1 cellular context compared by ENCODE assay signal in the genomic region with DNA sequence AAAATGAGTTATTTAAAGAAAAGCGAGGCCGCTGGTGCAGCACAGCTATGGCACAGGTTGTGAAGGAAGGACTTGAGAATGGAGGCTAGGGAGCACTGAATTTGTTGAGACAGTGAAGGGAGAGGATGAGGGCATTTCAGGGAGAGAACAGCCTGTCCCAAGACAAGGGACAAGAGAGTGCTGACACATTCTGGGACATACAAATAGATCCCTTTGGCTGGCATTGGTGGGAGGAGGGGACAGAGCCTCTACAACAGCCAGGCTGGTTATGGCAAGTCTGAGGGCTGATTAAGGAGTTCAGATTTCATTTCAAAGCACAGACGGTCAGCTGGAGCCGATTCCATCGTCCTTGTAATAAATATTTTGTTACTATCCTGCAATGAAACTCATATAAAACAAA.
TF ChIP-seq lines count a peak whose summit lies in the region.

No MANE protein-coding gene starts in this region.

TF ChIP-seq in GM12878, 131 proteins besides CTCF, POLR2A, EP300 and RAD21:
- TF ChIP-seq POLR2AphosphoS5 (IDR thresholded peaks at IDR 0.05; ENCODE audit: low read length): no peak
- no peak for TF ChIP-seq EZH2 (IDR thresholded peaks at IDR 0.05; ENCODE audit: borderline replicate concordance, control insufficient read depth, low read depth, low read length)
- TF ChIP-seq, protein P1, sequence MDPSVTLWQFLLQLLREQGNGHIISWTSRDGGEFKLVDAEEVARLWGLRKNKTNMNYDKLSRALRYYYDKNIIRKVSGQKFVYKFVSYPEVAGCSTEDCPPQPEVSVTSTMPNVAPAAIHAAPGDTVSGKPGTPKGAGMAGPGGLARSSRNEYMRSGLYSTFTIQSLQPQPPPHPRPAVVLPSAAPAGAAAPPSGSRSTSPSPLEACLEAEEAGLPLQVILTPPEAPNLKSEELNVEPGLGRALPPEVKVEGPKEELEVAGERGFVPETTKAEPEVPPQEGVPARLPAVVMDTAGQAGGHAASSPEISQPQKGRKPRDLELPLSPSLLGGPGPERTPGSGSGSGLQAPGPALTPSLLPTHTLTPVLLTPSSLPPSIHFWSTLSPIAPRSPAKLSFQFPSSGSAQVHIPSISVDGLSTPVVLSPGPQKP (IDR thresholded peaks at IDR 0.05; ENCODE audit: low read depth, low read length): no peak
- TF ChIP-seq IKZF2 (IDR thresholded peaks at IDR 0.05): no peak
- TF ChIP-seq IKZF1 (conservative IDR thresholded peaks at IDR 0.05): no peak
- TF ChIP-seq GATAD2B (conservative IDR thresholded peaks at IDR 0.05; ENCODE audit: low read depth): no peak
- TF ChIP-seq TCF12 (IDR thresholded peaks at IDR 0.05; ENCODE audit: low read depth, low read length): no peak
- no peak for TF ChIP-seq HDAC2 (IDR thresholded peaks at IDR 0.05)
- TF ChIP-seq, protein P2, sequence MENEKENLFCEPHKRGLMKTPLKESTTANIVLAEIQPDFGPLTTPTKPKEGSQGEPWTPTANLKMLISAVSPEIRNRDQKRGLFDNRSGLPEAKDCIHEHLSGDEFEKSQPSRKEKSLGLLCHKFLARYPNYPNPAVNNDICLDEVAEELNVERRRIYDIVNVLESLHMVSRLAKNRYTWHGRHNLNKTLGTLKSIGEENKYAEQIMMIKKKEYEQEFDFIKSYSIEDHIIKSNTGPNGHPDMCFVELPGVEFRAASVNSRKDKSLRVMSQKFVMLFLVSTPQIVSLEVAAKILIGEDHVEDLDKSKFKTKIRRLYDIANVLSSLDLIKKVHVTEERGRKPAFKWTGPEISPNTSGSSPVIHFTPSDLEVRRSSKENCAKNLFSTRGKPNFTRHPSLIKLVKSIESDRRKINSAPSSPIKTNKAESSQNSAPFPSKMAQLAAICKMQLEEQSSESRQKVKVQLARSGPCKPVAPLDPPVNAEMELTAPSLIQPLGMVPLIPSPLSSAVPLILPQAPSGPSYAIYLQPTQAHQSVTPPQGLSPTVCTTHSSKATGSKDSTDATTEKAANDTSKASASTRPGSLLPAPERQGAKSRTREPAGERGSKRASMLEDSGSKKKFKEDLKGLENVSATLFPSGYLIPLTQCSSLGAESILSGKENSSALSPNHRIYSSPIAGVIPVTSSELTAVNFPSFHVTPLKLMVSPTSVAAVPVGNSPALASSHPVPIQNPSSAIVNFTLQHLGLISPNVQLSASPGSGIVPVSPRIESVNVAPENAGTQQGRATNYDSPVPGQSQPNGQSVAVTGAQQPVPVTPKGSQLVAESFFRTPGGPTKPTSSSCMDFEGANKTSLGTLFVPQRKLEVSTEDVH (IDR thresholded peaks at IDR 0.05; ENCODE audit: low read depth, partially characterized antibody): no peak
- no peak for TF ChIP-seq POU2F2 (IDR thresholded peaks at IDR 0.05; ENCODE audit: borderline replicate concordance, low read depth, low read length)
- TF ChIP-seq MXI1 (IDR thresholded peaks at IDR 0.05; ENCODE audit: low read depth, low read length): no peak
- no peak for TF ChIP-seq CREB1 (IDR thresholded peaks at IDR 0.05; ENCODE audit: low read depth)
